Comparison of ENCODE assay signal across 35 cellular contexts in the genomic region with DNA sequence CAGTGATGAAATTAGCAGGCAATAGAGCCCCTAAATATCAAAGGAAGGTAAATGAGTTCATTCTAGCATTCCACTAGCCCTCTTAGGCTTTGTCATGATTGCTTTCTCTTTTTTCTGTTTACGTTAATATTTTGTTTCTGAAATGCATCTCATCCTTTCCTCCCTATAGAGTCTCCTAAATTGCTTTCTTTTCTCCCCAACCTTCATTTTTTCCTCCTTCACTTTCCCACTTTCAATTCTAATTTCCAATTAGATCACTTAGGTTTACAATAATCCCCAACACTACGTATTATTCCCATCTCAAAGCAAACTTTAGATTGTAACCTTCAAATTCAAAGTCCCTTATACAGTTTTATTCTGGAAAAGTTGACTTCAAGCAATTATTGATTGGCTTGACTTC.
"Had no signal": no experiment of that assay in that cellular context is flagged by ENCODE, and none has a peak within 500 bp of the region (broad histone marks: within the 10 kb centered on the region; RNA-seq: fewer than 3 reads in every experiment).

No MANE protein-coding gene starts in this region.

- H3K4me1 Mint-ChIP-seq: central memory CD8-positive, alpha-beta T cell; endodermal cell had no signal

- ATAC-seq: activated CD4-positive, CD25-positive, alpha-beta regulatory T cell treated with anti-CD3 and anti-CD28 coated beads, Interleukin-2, amount 50 U/mL, for 24 hours; activated CD8-positive, alpha-beta T cell treated with anti-CD3 and anti-CD28 coated beads for 36 hours; foreskin keratinocyte; gastroesophageal sphincter; T-cell had no signal

- H3K36me3 ChIP-seq: brain microvascular endothelial cell, esophagus muscularis mucosa, gastroesophageal sphincter, WERI-Rb-1 had no signal

- H3K4me3 ChIP-seq: coronary artery, dorsolateral prefrontal cortex, esophagus muscularis mucosa, gastroesophageal sphincter had no signal

- H3K36me3 Mint-ChIP-seq: activated naive CD8-positive, alpha-beta T cell; T-cell had no signal

- H3K4me3 Mint-ChIP-seq: activated B cell treated with CpG ODN at 0.5 μM for 24 hours; activated CD8-positive, alpha-beta T cell treated with anti-CD3 and anti-CD28 coated beads for 36 hours; activated naive CD8-positive, alpha-beta T cell; activated T-helper 1 cell treated with anti-CD3 and anti-CD28 coated beads, Interleukin-12 subunit alpha, Interleukin-12 subunit beta, Interleukin-2, Interleukin-4 antibody, amounts not matched to agents 30 ng/mL and 10 ng/mL and 1 ng/mL, durations not matched to agents 14 hours and 24 hours and 36 hours; central memory CD8-positive, alpha-beta T cell; dendritic cell treated with granulocyte-macrophage colony-stimulating factor and Interleukin-4, amounts not matched to agents 40 ng/mL and 50 ng/mL, for 4 days; endodermal cell; T-cell; T-helper 1 cell treated with Interleukin-12 subunit alpha and Interleukin-12 subunit beta and Interleukin-4 antibody, amounts not matched to agents 30 μg/mL and 1 μg/mL, for 36 hours; T-helper 2 cell treated with Interferon-gamma antibody and Interleukin-4, amounts not matched to agents 5 μg/mL and 100 μg/mL, for 36 hours had no signal

- H3K27ac ChIP-seq: brain microvascular endothelial cell, coronary artery, dorsolateral prefrontal cortex, esophagus muscularis mucosa, foreskin keratinocyte, gastroesophageal sphincter, WERI-Rb-1 had no signal

- H3K4me1 ChIP-seq: foreskin keratinocyte had no signal

- DNase-seq: activated B cell treated with CpG ODN at 0.5 μM for 24 hours; activated CD4-positive, alpha-beta T cell treated with anti-CD3 and anti-CD28 coated beads for 48 hours; activated CD4-positive, alpha-beta T cell treated with anti-CD3 and anti-CD28 coated beads, Interleukin-2, amount 50 U/mL, for 1 hour; activated CD4-positive, alpha-beta T cell treated with anti-CD3 and anti-CD28 coated beads, Interleukin-2, amount 50 U/mL, for 48 hours; activated CD8-positive, alpha-beta memory T cell treated with anti-CD3 and anti-CD28 coated beads for 24 hours; activated CD8-positive, alpha-beta T cell treated with anti-CD3 and anti-CD28 coated beads for 36 hours; activated effector memory CD4-positive, alpha-beta T cell treated with Interleukin-2 at 50 U/mL for 16 hours; activated gamma-delta T cell treated with Interleukin-2 at 50 U/mL for 16 hours; activated naive CD4-positive, alpha-beta T cell treated with anti-CD3 and anti-CD28 coated beads, Interleukin-2, amount 50 U/mL, for 16 hours; activated naive CD4-positive, alpha-beta T cell treated with Interleukin-2 at 50 U/mL for 16 hours; activated T-cell treated with anti-CD3 and anti-CD28 coated beads, Interleukin-2, amount 50 U/mL, for 1 hour; activated T-cell treated with anti-CD3 and anti-CD28 coated beads, Interleukin-2, amount 50 U/mL, for 48 hours; amniotic stem cell; anterior cingulate cortex; brain microvascular endothelial cell; dorsolateral prefrontal cortex; effector memory CD4-positive, alpha-beta T cell; endodermal cell; foreskin keratinocyte; SW 1271; T-cell; T1000; WERI-Rb-1 had no signal

- H3K27me3 Mint-ChIP-seq: activated B cell treated with CpG ODN at 0.5 μM for 24 hours; activated CD8-positive, alpha-beta T cell treated with anti-CD3 and anti-CD28 coated beads for 36 hours; activated naive CD8-positive, alpha-beta T cell; central memory CD8-positive, alpha-beta T cell; dendritic cell treated with granulocyte-macrophage colony-stimulating factor and Interleukin-4, amounts not matched to agents 40 ng/mL and 50 ng/mL, for 4 days; T-cell had no signal

- FAIRE-seq: astrocyte, bronchial epithelial cell had no signal

- H3K27me3 ChIP-seq: brain microvascular endothelial cell, dorsolateral prefrontal cortex, esophagus muscularis mucosa, foreskin keratinocyte, gastroesophageal sphincter had no signal

- H3K27ac Mint-ChIP-seq: activated B cell treated with CpG ODN at 0.5 μM for 24 hours; activated CD8-positive, alpha-beta T cell treated with anti-CD3 and anti-CD28 coated beads for 36 hours; activated naive CD8-positive, alpha-beta T cell; activated T-helper 1 cell treated with anti-CD3 and anti-CD28 coated beads, Interleukin-12 subunit alpha, Interleukin-12 subunit beta, Interleukin-2, Interleukin-4 antibody, amounts not matched to agents 30 ng/mL and 10 ng/mL and 1 ng/mL, durations not matched to agents 14 hours and 24 hours and 36 hours; dendritic cell treated with granulocyte-macrophage colony-stimulating factor and Interleukin-4, amounts not matched to agents 40 ng/mL and 50 ng/mL, for 4 days; endodermal cell; T-cell; T-helper 1 cell treated with Interleukin-12 subunit alpha and Interleukin-12 subunit beta and Interleukin-4 antibody, amounts not matched to agents 30 μg/mL and 1 μg/mL, for 36 hours; T-helper 2 cell treated with Interferon-gamma antibody and Interleukin-4, amounts not matched to agents 5 μg/mL and 100 μg/mL, for 36 hours had no signal

- H3K9me3 ChIP-seq: esophagus muscularis mucosa, gastroesophageal sphincter had no signal

- H3K9me3 Mint-ChIP-seq: activated B cell treated with CpG ODN at 0.5 μM for 24 hours; activated CD8-positive, alpha-beta T cell treated with anti-CD3 and anti-CD28 coated beads for 36 hours; activated T-helper 1 cell treated with anti-CD3 and anti-CD28 coated beads, Interleukin-12 subunit alpha, Interleukin-12 subunit beta, Interleukin-2, Interleukin-4 antibody, amounts not matched to agents 30 ng/mL and 10 ng/mL and 1 ng/mL, durations not matched to agents 14 hours and 24 hours and 36 hours; central memory CD8-positive, alpha-beta T cell; dendritic cell treated with granulocyte-macrophage colony-stimulating factor and Interleukin-4, amounts not matched to agents 40 ng/mL and 50 ng/mL, for 4 days; T-cell; T-helper 1 cell treated with Interleukin-12 subunit alpha and Interleukin-12 subunit beta and Interleukin-4 antibody, amounts not matched to agents 30 μg/mL and 1 μg/mL, for 36 hours had no signal
